ENCODE assay signal across 22 cellular contexts in the genomic region with DNA sequence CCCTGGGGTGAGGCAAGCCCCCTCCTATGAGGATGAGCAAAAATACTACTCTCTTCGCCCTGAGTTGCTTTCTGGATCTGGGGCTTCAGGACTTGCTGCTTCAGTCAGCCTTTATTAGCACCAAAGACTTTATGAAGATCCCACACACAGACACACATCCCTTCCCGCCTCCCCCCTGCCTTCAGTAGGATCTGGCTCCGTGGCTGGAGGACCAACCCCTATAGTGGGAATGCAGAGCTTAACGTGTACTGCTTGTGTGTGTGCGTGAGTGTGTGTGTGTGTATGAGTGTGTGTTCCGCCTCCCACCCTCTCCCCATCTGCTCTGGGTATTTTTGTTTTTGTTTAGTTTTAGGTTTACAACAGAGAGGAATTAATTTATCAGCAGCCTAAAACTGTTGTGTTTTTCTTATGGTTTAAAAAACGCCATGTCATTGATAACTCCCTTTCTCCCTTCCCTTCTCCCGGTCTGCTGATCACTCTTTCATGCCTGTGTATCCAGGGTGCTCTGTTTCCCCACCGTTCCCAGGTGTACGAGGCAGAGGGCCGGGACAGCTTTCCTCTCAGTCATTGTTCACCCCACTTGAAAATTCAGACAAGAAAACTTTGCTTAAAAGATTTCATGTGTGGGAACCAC. TPM values are rescaled to one million over a fixed set of nuclear protein-coding genes. Genes with fewer than 3 reads are reported as not detected.
DNase-seq lines count a peak whose midpoint lies in the region; ATAC-seq, FAIRE-seq and TF ChIP-seq lines count a peak whose summit lies in the region.
"Had no signal": no experiment of that assay in that cellular context is flagged by ENCODE, and none has a peak within 500 bp of the region (broad histone marks: within the 10 kb centered on the region; RNA-seq: fewer than 3 reads in every experiment).

No MANE protein-coding gene starts in this region.

- no peak overlapping the region for H3K27ac ChIP-seq in CD4-positive, alpha-beta T cell (ENCODE audit: low read depth, low read length)
- H3K27ac ChIP-seq in GM12878 (ENCODE audit: control insufficient read depth, insufficient read depth) = no peak overlapping the region
- H3K27ac ChIP-seq: pancreas, suprapubic skin, VCaP had no signal

- H3K27ac Mint-ChIP-seq in activated CD4-positive, alpha-beta memory T cell treated with anti-CD3 and anti-CD28 coated beads for 36 hours = peak overlapping the region; percentile 40
- H3K27ac Mint-ChIP-seq in activated CD4-positive, alpha-beta memory T cell treated with anti-CD3 and anti-CD28 coated beads, Interleukin-2, amount 10 ng/mL, durations not matched to agents 7 days and 5 days = no peak overlapping the region
- H3K27ac Mint-ChIP-seq in CD4-positive, alpha-beta T cell = peak overlapping the region; percentile 64
- peak overlapping the region; percentile 94 for H3K27ac Mint-ChIP-seq in nephron progenitor cell

- no peak for ATAC-seq in CD4-positive, alpha-beta T cell (ENCODE audit: poor library complexity)
- no peak for ATAC-seq in GM12878

- RAD21 ChIA-PET in GM12878 (lab: Charles Lee; ENCODE audit: unreplicated experiment) = no interaction called here

- H2AFZ ChIP-seq in GM12878 (ENCODE audit: control insufficient read depth, low read depth, low read length) = no peak overlapping the region

- no peak overlapping the region for H3K4me2 ChIP-seq in GM12878 (ENCODE audit: control insufficient read depth, insufficient read depth)

- POLR2A ChIA-PET in activated CD4-positive, alpha-beta memory T cell treated with anti-CD3 and anti-CD28 coated beads for 36 hours (lab: Charles Lee) = no interaction called here
- POLR2A ChIA-PET in activated CD4-positive, alpha-beta memory T cell treated with anti-CD3 and anti-CD28 coated beads, Interleukin-2, amount 10 ng/mL, durations not matched to agents 7 days and 5 days (lab: Charles Lee) = no interaction called here
- POLR2A ChIA-PET in CD4-positive, alpha-beta T cell (lab: Charles Lee) = no interaction called here
- POLR2A ChIA-PET in GM12878 (lab: Charles Lee) = no interaction called here

- H3K4me3 ChIP-seq in GM12878 = no peak overlapping the region
- H3K4me3 ChIP-seq in BE2C (ENCODE audit: low read depth, low read length) = no peak overlapping the region
- H3K4me3 ChIP-seq: pancreas, suprapubic skin had no signal

- CTCF ChIA-PET in activated CD4-positive, alpha-beta memory T cell treated with anti-CD3 and anti-CD28 coated beads for 36 hours (lab: Charles Lee) = interaction anchor here (0.6 kb wide), 1 partner anchor 342 kb away, joined by 3 read pairs; no protein-coding TSS in a partner anchor
- CTCF ChIA-PET in activated CD4-positive, alpha-beta memory T cell treated with anti-CD3 and anti-CD28 coated beads, Interleukin-2, amount 10 ng/mL, durations not matched to agents 7 days and 5 days (lab: Charles Lee) = no interaction called here
- CTCF ChIA-PET in CD4-positive, alpha-beta T cell (lab: Charles Lee) = interaction anchor here (1.9 kb wide), 1 partner anchor 16 kb away, joined by 4 read pairs; no protein-coding TSS in a partner anchor
- CTCF ChIA-PET in GM12878 (lab: Yijun Ruan, JAX) = interaction anchor here (1.1 kb wide), 1 partner anchor 279 kb away, joined by 4 read pairs; no protein-coding TSS in a partner anchor

- no peak overlapping the region for H3K4me3 Mint-ChIP-seq in activated CD4-positive, alpha-beta memory T cell treated with anti-CD3 and anti-CD28 coated beads for 36 hours
- H3K4me3 Mint-ChIP-seq in activated CD4-positive, alpha-beta memory T cell treated with anti-CD3 and anti-CD28 coated beads, Interleukin-2, amount 10 ng/mL, durations not matched to agents 7 days and 5 days = no peak overlapping the region
- no peak overlapping the region for H3K4me3 Mint-ChIP-seq in CD4-positive, alpha-beta T cell
- H3K4me3 Mint-ChIP-seq in nephron progenitor cell = no peak overlapping the region
- H3K4me3 Mint-ChIP-seq: activated T-helper 1 cell treated with anti-CD3 and anti-CD28 coated beads, Interleukin-12 subunit alpha, Interleukin-12 subunit beta, Interleukin-2, Interleukin-4 antibody, amounts not matched to agents 30 ng/mL and 10 ng/mL and 1 ng/mL, durations not matched to agents 14 hours and 24 hours and 36 hours had no signal

- H3K9me3 Mint-ChIP-seq in activated CD4-positive, alpha-beta memory T cell treated with anti-CD3 and anti-CD28 coated beads for 36 hours = no peaks in the 10 kb centered on the region
- H3K9me3 Mint-ChIP-seq in activated CD4-positive, alpha-beta memory T cell treated with anti-CD3 and anti-CD28 coated beads, Interleukin-2, amount 10 ng/mL, durations not matched to agents 7 days and 5 days = peaks cover 12% of the 10 kb centered on the region
- no peaks in the 10 kb centered on the region for H3K9me3 Mint-ChIP-seq in CD4-positive, alpha-beta T cell
- H3K9me3 Mint-ChIP-seq in nephron progenitor cell = peaks cover 5% of the 10 kb centered on the region
- H3K9me3 Mint-ChIP-seq: activated T-helper 1 cell treated with anti-CD3 and anti-CD28 coated beads, Interleukin-12 subunit alpha, Interleukin-12 subunit beta, Interleukin-2, Interleukin-4 antibody, amounts not matched to agents 30 ng/mL and 10 ng/mL and 1 ng/mL, durations not matched to agents 14 hours and 24 hours and 36 hours had no signal

- TF ChIP-seq POLR2A in GM12878 (IDR thresholded peaks at IDR 0.05; ENCODE audit: low read depth, low read length) = no peak

- TF ChIP-seq EP300 in GM12878 (IDR thresholded peaks at IDR 0.05; ENCODE audit: borderline replicate concordance in 1 of 2, control insufficient read depth in 1 of 2, low read depth in 2 of 2, low read length in 2 of 2) = no peak

- no peak for TF ChIP-seq CTCF in CD4-positive, alpha-beta T cell (IDR thresholded peaks at IDR 0.05)
- TF ChIP-seq CTCF in GM12878 (IDR thresholded peaks at IDR 0.05 in 2 of 3, conservative IDR thresholded peaks at IDR 0.05 in 1 of 3; ENCODE audit: control insufficient read depth in 2 of 3, extremely low read depth in 1 of 3, insufficient read depth in 1 of 3, low read depth in 3 of 3, low read length in 3 of 3) = no peak
- no peak for TF ChIP-seq CTCF in nephron progenitor cell (IDR thresholded peaks at IDR 0.05)
- TF ChIP-seq CTCF in BE2C (IDR thresholded peaks at IDR 0.05; ENCODE audit: low read depth, low read length) = no peak

- in situ Hi-C loops in GM12878 (cut with MboI) = no loop called here

- no peak for FAIRE-seq in GM12878 (lab: Jason Lieb, UNC)
- FAIRE-seq: H54, pancreas had no signal

- H3K27me3 Mint-ChIP-seq in activated CD4-positive, alpha-beta memory T cell treated with anti-CD3 and anti-CD28 coated beads for 36 hours = no peaks in the 10 kb centered on the region
- H3K27me3 Mint-ChIP-seq in activated CD4-positive, alpha-beta memory T cell treated with anti-CD3 and anti-CD28 coated beads, Interleukin-2, amount 10 ng/mL, durations not matched to agents 7 days and 5 days = no peaks in the 10 kb centered on the region
- H3K27me3 Mint-ChIP-seq in CD4-positive, alpha-beta T cell = no peaks in the 10 kb centered on the region
- H3K27me3 Mint-ChIP-seq in nephron progenitor cell (ENCODE audit: low read depth, poor library complexity) = peaks cover 3% of the 10 kb centered on the region

- SMC1A ChIA-PET in GM12878 (lab: Charles Lee; ENCODE audit: uncharacterized antibody, unreplicated experiment) = interaction anchor here (0.6 to 1.7 kb wide), 2 partner anchors 84 to 427 kb away, joined by 3 to 4 read pairs; no protein-coding TSS in a partner anchor

- WGBS in GM12878 (ENCODE audit: insufficient coverage, insufficient replicate concordance, low lambda C conversion rate, missing lambda C conversion rate) = 93% methylated on average over 11 of the region's 11 CpGs

- TF ChIP-seq RAD21 in GM12878 (IDR thresholded peaks at IDR 0.05; ENCODE audit: insufficient read depth, low read depth, low read length) = no peak

- H3K4me1 Mint-ChIP-seq in activated CD4-positive, alpha-beta memory T cell treated with anti-CD3 and anti-CD28 coated beads for 36 hours (ENCODE audit: low read depth) = peaks cover 7% of the 10 kb centered on the region
- peaks cover 11% of the 10 kb centered on the region for H3K4me1 Mint-ChIP-seq in activated CD4-positive, alpha-beta memory T cell treated with anti-CD3 and anti-CD28 coated beads, Interleukin-2, amount 10 ng/mL, durations not matched to agents 7 days and 5 days
- peaks cover 12% of the 10 kb centered on the region for H3K4me1 Mint-ChIP-seq in CD4-positive, alpha-beta T cell (ENCODE audit: low read depth)
- H3K4me1 Mint-ChIP-seq in nephron progenitor cell = peaks cover 18% of the 10 kb centered on the region

- peaks cover 68% of the 10 kb centered on the region for H3K36me3 Mint-ChIP-seq in activated CD4-positive, alpha-beta memory T cell treated with anti-CD3 and anti-CD28 coated beads for 36 hours
- peaks cover 89% of the 10 kb centered on the region for H3K36me3 Mint-ChIP-seq in activated CD4-positive, alpha-beta memory T cell treated with anti-CD3 and anti-CD28 coated beads, Interleukin-2, amount 10 ng/mL, durations not matched to agents 7 days and 5 days (ENCODE audit: low read depth)
- peaks cover 86% of the 10 kb centered on the region for H3K36me3 Mint-ChIP-seq in CD4-positive, alpha-beta T cell (ENCODE audit: low read depth)
- H3K36me3 Mint-ChIP-seq in nephron progenitor cell (ENCODE audit: low read depth) = peaks cover 29% of the 10 kb centered on the region

- no peak for DNase-seq in activated CD4-positive, alpha-beta memory T cell treated with anti-CD3 and anti-CD28 coated beads for 36 hours
- no peak for DNase-seq in activated CD4-positive, alpha-beta memory T cell treated with anti-CD3 and anti-CD28 coated beads, Interleukin-2, amount 10 ng/mL, durations not matched to agents 7 days and 5 days
- no peak for DNase-seq in CD4-positive, alpha-beta T cell
- DNase-seq in GM12878 (ENCODE audit: low read depth, low spot score) (no peak), nephron progenitor cell (no peak), BE2C (no peak), cerebellum (ENCODE audit: low spot score) (no peak), RPMI8226 (no peak)
- DNase-seq: C1 segment of cervical spinal cord; dermis blood vessel endothelial cell; glutamatergic neuron; kidney glomerular epithelial cell; mesendoderm; NCI-H1436; NCI-H2107; NCI-H446 treated with DMSO at 0.1 percent for 48 hours; pancreas; stimulated activated CD4-positive, alpha-beta T cell treated with anti-CD3 and anti-CD28 coated beads, Interleukin-15, amount 100 ng/mL, for 24 hours had no signal

- BruUV-seq in GM12878 (replicated peaks; lab: Mats Ljungman, UMichigan) = TSS peak; percentile 58

- H3K9ac ChIP-seq in GM12878 (ENCODE audit: control insufficient read depth, insufficient read depth, low read length) = no peak overlapping the region

- no peaks in the 10 kb centered on the region; the same call in 1 of the 2 replicates for H3K4me1 ChIP-seq in GM12878 (ENCODE audit: control insufficient read depth, insufficient read depth, low read length)
- no peaks in the 10 kb centered on the region for H3K4me1 ChIP-seq in BE2C
- H3K4me1 ChIP-seq: pancreas, suprapubic skin had no signal

- H3K9me3 ChIP-seq in CD4-positive, alpha-beta T cell (ENCODE audit: control insufficient read depth, low read length) = no peaks in the 10 kb centered on the region
- H3K9me3 ChIP-seq in GM12878 (replicated peaks; ENCODE audit: control insufficient read depth, insufficient read depth, low read length) = no peaks in the 10 kb centered on the region; the same call in 2 of the 3 replicates
- H3K9me3 ChIP-seq in BE2C = no peaks in the 10 kb centered on the region
- H3K9me3 ChIP-seq: pancreas, suprapubic skin had no signal

- peaks cover 10 to 24% of the 10 kb centered on the region in 2 experiments for H3K36me3 ChIP-seq in GM12878 (ENCODE audit: control insufficient read depth in 2 of 2, insufficient read depth in 2 of 2, low read length in 1 of 2)
- no peaks in the 10 kb centered on the region for H3K36me3 ChIP-seq in BE2C

- 0 out of 2 replicates have a peak, but pooled peaks cover 3% of the 10 kb centered on the region for H4K20me1 ChIP-seq in GM12878 (ENCODE audit: control insufficient read depth, insufficient read depth)

- H3K27me3 ChIP-seq in CD4-positive, alpha-beta T cell (ENCODE audit: control insufficient read depth, insufficient read depth, low read length) = no peaks in the 10 kb centered on the region
- H3K27me3 ChIP-seq in GM12878 (replicated peaks in 1 of 2; ENCODE audit: control insufficient read depth in 2 of 2, insufficient read depth in 2 of 2, low read length in 1 of 2) (no peaks in the 10 kb centered on the region), BE2C (no peaks in the 10 kb centered on the region)
- H3K27me3 ChIP-seq: pancreas, suprapubic skin had no signal

- intact Hi-C loops in activated CD4-positive, alpha-beta memory T cell treated with anti-CD3 and anti-CD28 coated beads for 36 hours (cut with micrococcal nuclease) = no loop called here
- intact Hi-C loops in CD4-positive, alpha-beta T cell (cut with DNase I, micrococcal nuclease) = no loop called here
- intact Hi-C loops in GM12878 (cut with micrococcal nuclease; ENCODE audit: unreplicated experiment) = no loop called here

- no peaks in the 10 kb centered on the region for H3K79me2 ChIP-seq in GM12878 (ENCODE audit: control insufficient read depth, insufficient read depth, low read length)

RNA-seq across cellular contexts. Expression of gene ZFP69B, which starts 27.5 kb away (rescaled TPM):
- 1 to 10 TPM; 4.8 to 5.7 TPM for total RNA-seq in activated CD4-positive, alpha-beta memory T cell treated with anti-CD3 and anti-CD28 coated beads for 36 hours
- total RNA-seq in activated CD4-positive, alpha-beta memory T cell treated with anti-CD3 and anti-CD28 coated beads, Interleukin-2, amount 10 ng/mL, durations not matched to agents 7 days and 5 days = 1 to 10 TPM; 5.4 to 5.9 TPM
- 1 to 10 TPM; 1.8 to 2.4 TPM for total RNA-seq in CD4-positive, alpha-beta T cell
- total RNA-seq in GM12878 (2013; cell fraction: nucleolus; rRNA removed) = 13.7 and 13.8 TPM in 2 replicates
- 3.5 and 4.4 TPM in 2 replicates for total RNA-seq in GM12878 (2014; rRNA removed)
- total RNA-seq in GM12878 (2014; rRNA removed; fragmentation: Illumina TruSeq; extraction: Trizol) = 5.7 and 6.6 TPM in 2 replicates
- 4.4 and 4.7 TPM in 2 replicates for total RNA-seq in GM12878 (2021)
- polyA plus RNA-seq in GM12878 (2011; ENCODE audit: low read depth) = 1.2 TPM
- 5.4 and 8.3 TPM in 2 replicates for polyA plus RNA-seq in GM12878 (2011; rRNA removed)
- polyA plus RNA-seq in GM12878 (2011; cell fraction: cytosol; rRNA removed) = 2.4 and 2.5 TPM in 2 replicates
- polyA plus RNA-seq in GM12878 (2011; cell fraction: nucleus; rRNA removed) = 4.1 and 4.3 TPM in 2 replicates
- polyA plus RNA-seq in GM12878 (2012) = 2.2 and 2.3 TPM in 2 replicates
- 5.4 and 6.1 TPM in 2 replicates for polyA plus RNA-seq in GM12878 (2014; fragmentation: Illumina TruSeq; extraction: Trizol)
- polyA plus RNA-seq in GM12878 (2014; fragmentation: Nextera tagmentation; extraction: Ambion mirVana) = 1 to 10 TPM; 1.3 to 1.4 TPM
- 2.7 TPM in 2 replicates for polyA plus RNA-seq in GM12878 (2014; rRNA removed)
- 1 to 10 TPM; 3.1 to 3.3 TPM for polyA plus RNA-seq in GM12878 (2016; fragmentation: Nextera tagmentation; extraction: Ambion mirVana)
- polyA minus RNA-seq in GM12878 (2011; rRNA and poly(A)+ RNA removed) = 5.0 and 5.2 TPM in 2 replicates
- polyA minus RNA-seq in GM12878 (2011; cell fraction: cytosol; rRNA and poly(A)+ RNA removed) = 1.8 and 2.0 TPM in 2 replicates
- polyA minus RNA-seq in GM12878 (2011; cell fraction: nucleus; rRNA and poly(A)+ RNA removed) = 2.4 and 4.2 TPM in 2 replicates
- polyA plus RNA-seq in BE2C (2012; ENCODE audit: insufficient read depth, insufficient read length, low read depth) = 1.4 TPM
- total RNA-seq in cerebellum = 16.3 TPM

RNA-seq across cellular contexts. Expression of gene SMAP2, which starts 49.2 kb away (rescaled TPM):
- total RNA-seq in activated CD4-positive, alpha-beta memory T cell treated with anti-CD3 and anti-CD28 coated beads for 36 hours = 100 to 1,000 TPM; 250 to 254 TPM
- total RNA-seq in activated CD4-positive, alpha-beta memory T cell treated with anti-CD3 and anti-CD28 coated beads, Interleukin-2, amount 10 ng/mL, durations not matched to agents 7 days and 5 days = 100 to 1,000 TPM; 172 to 173 TPM
- total RNA-seq in CD4-positive, alpha-beta T cell = 100 to 1,000 TPM; 214 to 216 TPM
- total RNA-seq in GM12878 (2013; cell fraction: nucleolus; rRNA removed) = 113 and 116 TPM in 2 replicates
- 103 and 107 TPM in 2 replicates for total RNA-seq in GM12878 (2014; rRNA removed)
- 92.9 and 97.1 TPM in 2 replicates for total RNA-seq in GM12878 (2014; rRNA removed; fragmentation: Illumina TruSeq; extraction: Trizol)
- 115 and 121 TPM in 2 replicates for total RNA-seq in GM12878 (2021)
- 97.2 TPM for polyA plus RNA-seq in GM12878 (2011; ENCODE audit: low read depth)
- 103 and 120 TPM in 2 replicates for polyA plus RNA-seq in GM12878 (2011; rRNA removed)
- polyA plus RNA-seq in GM12878 (2011; cell fraction: cytosol; rRNA removed) = 116 and 137 TPM in 2 replicates
- 79.9 and 86.8 TPM in 2 replicates for polyA plus RNA-seq in GM12878 (2011; cell fraction: nucleus; rRNA removed)
- polyA plus RNA-seq in GM12878 (2012) = 109 and 156 TPM in 2 replicates
- 177 and 223 TPM in 2 replicates for polyA plus RNA-seq in GM12878 (2014; fragmentation: Illumina TruSeq; extraction: Trizol)
- polyA plus RNA-seq in GM12878 (2014; fragmentation: Nextera tagmentation; extraction: Ambion mirVana) = 10 to 100 TPM; 33.4 to 42.4 TPM
- 98.3 and 107 TPM in 2 replicates for polyA plus RNA-seq in GM12878 (2014; rRNA removed)
- polyA plus RNA-seq in GM12878 (2016; fragmentation: Nextera tagmentation; extraction: Ambion mirVana) = 100 to 1,000 TPM in 1 of 2 experiments, 10 to 100 TPM in 1; 92.1 to 108 TPM
- polyA minus RNA-seq in GM12878 (2011; rRNA and poly(A)+ RNA removed) = 136 and 166 TPM in 2 replicates
- polyA minus RNA-seq in GM12878 (2011; cell fraction: cytosol; rRNA and poly(A)+ RNA removed) = 42.6 and 47.7 TPM in 2 replicates
- polyA minus RNA-seq in GM12878 (2011; cell fraction: nucleus; rRNA and poly(A)+ RNA removed) = 26.1 and 37.2 TPM in 2 replicates
- polyA plus RNA-seq in BE2C (2012; ENCODE audit: insufficient read depth, insufficient read length, low read depth) = 14.0 TPM
- total RNA-seq in cerebellum = 24.8 TPM

RNA-seq across cellular contexts. Expression of gene ZFP69, which starts 54.3 kb away (rescaled TPM):
- total RNA-seq in activated CD4-positive, alpha-beta memory T cell treated with anti-CD3 and anti-CD28 coated beads for 36 hours = 1 to 10 TPM; 3.9 to 4.5 TPM
- 1 to 10 TPM; 2.3 to 2.5 TPM for total RNA-seq in activated CD4-positive, alpha-beta memory T cell treated with anti-CD3 and anti-CD28 coated beads, Interleukin-2, amount 10 ng/mL, durations not matched to agents 7 days and 5 days
- total RNA-seq in CD4-positive, alpha-beta T cell = 1 to 10 TPM; 1.1 to 1.4 TPM
- total RNA-seq in GM12878 (2013; cell fraction: nucleolus; rRNA removed) = 6.6 and 8.2 TPM in 2 replicates
- total RNA-seq in GM12878 (2014; rRNA removed) = 3.7 and 4.3 TPM in 2 replicates
- total RNA-seq in GM12878 (2014; rRNA removed; fragmentation: Illumina TruSeq; extraction: Trizol) = 6.2 and 6.4 TPM in 2 replicates
- 4.3 and 4.4 TPM in 2 replicates for total RNA-seq in GM12878 (2021)
- 1.8 TPM for polyA plus RNA-seq in GM12878 (2011; ENCODE audit: low read depth)
- polyA plus RNA-seq in GM12878 (2011; rRNA removed) = 1.9 and 3.3 TPM in 2 replicates
- 0.85 and 1.0 TPM in 2 replicates for polyA plus RNA-seq in GM12878 (2011; cell fraction: cytosol; rRNA removed)
- polyA plus RNA-seq in GM12878 (2011; cell fraction: nucleus; rRNA removed) = 1.1 TPM in 2 replicates
- 3.0 and 3.5 TPM in 2 replicates for polyA plus RNA-seq in GM12878 (2012)
- 6.0 and 6.6 TPM in 2 replicates for polyA plus RNA-seq in GM12878 (2014; fragmentation: Illumina TruSeq; extraction: Trizol)
- polyA plus RNA-seq in GM12878 (2014; fragmentation: Nextera tagmentation; extraction: Ambion mirVana) = 1 to 10 TPM; 2.1 to 2.8 TPM
- polyA plus RNA-seq in GM12878 (2014; rRNA removed) = 3.7 and 4.5 TPM in 2 replicates
- polyA plus RNA-seq in GM12878 (2016; fragmentation: Nextera tagmentation; extraction: Ambion mirVana) = 1 to 10 TPM; 3.6 TPM
- polyA minus RNA-seq in GM12878 (2011; rRNA and poly(A)+ RNA removed) = 1.0 and 1.2 TPM in 2 replicates
- polyA minus RNA-seq in GM12878 (2011; cell fraction: cytosol; rRNA and poly(A)+ RNA removed) = 0.53 and 0.62 TPM in 2 replicates
- 0.57 and 0.85 TPM in 2 replicates for polyA minus RNA-seq in GM12878 (2011; cell fraction: nucleus; rRNA and poly(A)+ RNA removed)
- polyA plus RNA-seq in BE2C (2012; ENCODE audit: insufficient read depth, insufficient read length, low read depth) = 0.56 TPM
- total RNA-seq in cerebellum = 10.5 TPM
